Comparison of ENCODE assay signal across 8 cellular contexts in the genomic region with DNA sequence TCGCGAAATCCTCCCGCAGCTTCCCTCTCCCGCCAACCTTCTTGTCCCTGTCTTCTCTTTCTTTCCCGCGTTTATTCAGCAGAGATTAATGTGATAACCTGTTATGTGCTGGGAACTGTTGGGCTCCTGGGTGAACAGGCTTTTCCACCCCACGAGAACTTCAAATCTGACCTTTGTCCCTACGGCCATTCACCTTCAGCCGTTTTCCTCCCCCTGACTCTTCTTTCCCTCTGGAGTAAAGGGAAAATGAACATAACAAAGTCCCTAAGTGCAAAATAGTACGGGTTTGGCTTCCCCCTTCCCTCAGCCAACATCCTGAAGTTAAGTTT. TPM values are rescaled to one million over a fixed set of nuclear protein-coding genes. Genes with fewer than 3 reads are reported as not detected.
DNase-seq lines count a peak whose midpoint lies in the region; ATAC-seq and TF ChIP-seq lines count a peak whose summit lies in the region.

No MANE protein-coding gene starts in this region.

- H3K4me1 Mint-ChIP-seq in T-cell (peaks cover 14 to 24% (median 23%) of the 10 kb centered on the region in 3 donors), progenitor cell of endocrine pancreas (ENCODE audit: low read depth) (peaks cover 7% of the 10 kb centered on the region)

- H3K36me3 ChIP-seq in BE2C, result no peaks in the 10 kb centered on the region

- peak overlapping the region; percentile 82 to 93 (median 85) for H3K4me3 Mint-ChIP-seq in T-cell
- H3K4me3 Mint-ChIP-seq in progenitor cell of endocrine pancreas (ENCODE audit: low read depth), result peak overlapping the region; percentile 81

- CTCF ChIA-PET in T-cell (lab: Charles Lee), result interaction anchor here (0.9 to 1.5 kb wide), 2 partner anchors 21 to 57 kb away, joined by 3 to 4 read pairs; no protein-coding TSS in a partner anchor

- no peak for DNase-seq in BE2C
- no peak for DNase-seq in T-cell
- DNase-seq in foreskin keratinocyte, result no peak
- DNase-seq in progenitor cell of endocrine pancreas (ENCODE audit: low spot score, unreplicated experiment), result no peak
- no peak for DNase-seq in cerebellar nuclear complex (lab: John Stamatoyannopoulos, UW)
- DNase-seq in LoVo (ENCODE audit: low spot score), result no peak
- DNase-seq in activated gamma-delta T cell (lab: John Stamatoyannopoulos, UW), result no peak

- ATAC-seq in GM21529 (IDR thresholded peaks at IDR 0.05; ENCODE audit: unreplicated experiment) (peak; percentile 8), T-cell (replicated peaks in 1 of 4) (no peak), foreskin keratinocyte (peak; percentile 19)

- no peak for TF ChIP-seq CTCF in BE2C (IDR thresholded peaks at IDR 0.05; ENCODE audit: low read depth, low read length)
- no peak for TF ChIP-seq CTCF in foreskin keratinocyte (conservative IDR thresholded peaks at IDR 0.05)
- no peak for TF ChIP-seq CTCF in progenitor cell of endocrine pancreas (IDR thresholded peaks at IDR 0.05; ENCODE audit: unreplicated experiment)

- peak overlapping the region; percentile 85 for H3K4me3 ChIP-seq in BE2C (ENCODE audit: low read depth, low read length)

- no peaks in the 10 kb centered on the region for H3K36me3 Mint-ChIP-seq in T-cell
- H3K36me3 Mint-ChIP-seq in progenitor cell of endocrine pancreas (ENCODE audit: insufficient read depth), result peaks cover 2% of the 10 kb centered on the region

- H3K4me1 ChIP-seq in BE2C, result no peaks in the 10 kb centered on the region
- H3K4me1 ChIP-seq in foreskin keratinocyte, result no peaks in the 10 kb centered on the region

- H3K9me3 ChIP-seq in BE2C, result no peaks in the 10 kb centered on the region

- H3K27me3 ChIP-seq in BE2C (no peaks in the 10 kb centered on the region), foreskin keratinocyte (no peaks in the 10 kb centered on the region)

- POLR2A ChIA-PET in T-cell (lab: Charles Lee), result interaction anchor here (0.7 to 1.0 kb wide), 2 partner anchors 19 to 435 kb away, joined by 3 to 17 read pairs; no protein-coding TSS in a partner anchor

- H3K27ac Mint-ChIP-seq in T-cell, result peak overlapping the region; percentile 76 to 96
- H3K27ac Mint-ChIP-seq in progenitor cell of endocrine pancreas, result peak overlapping the region; percentile 99

- H3K27ac ChIP-seq in foreskin keratinocyte, result peak overlapping the region; percentile 15

- H3K27me3 Mint-ChIP-seq in T-cell, result peaks cover 3% of the 10 kb centered on the region in 2 donors
- H3K27me3 Mint-ChIP-seq in progenitor cell of endocrine pancreas, result no peaks in the 10 kb centered on the region

- H3K9me3 Mint-ChIP-seq in T-cell (peaks cover 0 to 2% (median 0%) of the 10 kb centered on the region in 3 donors), progenitor cell of endocrine pancreas (ENCODE audit: low read depth) (no peaks in the 10 kb centered on the region)

RNA-seq across cellular contexts. Expression of a gene that starts 15.1 kb away (rescaled TPM):
- 95.7 TPM for polyA plus RNA-seq in BE2C (2012; ENCODE audit: insufficient read depth, insufficient read length, low read depth)
- total RNA-seq in T-cell (10 to 100 TPM; 10.1 to 58.1 (median 13.9) TPM), foreskin keratinocyte (268 and 347 TPM in 2 replicates), progenitor cell of endocrine pancreas (132 and 140 TPM in 2 replicates)
- 214 and 297 TPM in 2 replicates for polyA plus RNA-seq in foreskin keratinocyte

RNA-seq across cellular contexts. Expression of a gene that starts 24.1 kb away (rescaled TPM):
- polyA plus RNA-seq in BE2C (2012; ENCODE audit: insufficient read depth, insufficient read length, low read depth), result 10.9 TPM
- total RNA-seq in T-cell (1 to 10 TPM in 1 of 5 donors, under 1 TPM in 4; 0.47 to 1.9 (median 0.58) TPM), foreskin keratinocyte (5.8 and 6.2 TPM in 2 replicates), progenitor cell of endocrine pancreas (10.9 and 12.9 TPM in 2 replicates)
- polyA plus RNA-seq in foreskin keratinocyte, result 4.5 and 4.9 TPM in 2 replicates

Comparison
In these comparisons a context has a peak if more than half of its experiments do, and no peak if none do; other contexts are left out.
1. ATAC-seq: peak in GM21529 (single experiment) and foreskin keratinocyte (single experiment); none in T-cell (0 of 4).